Comparison of ENCODE assay signal across 2 cellular contexts in the genomic region with DNA sequence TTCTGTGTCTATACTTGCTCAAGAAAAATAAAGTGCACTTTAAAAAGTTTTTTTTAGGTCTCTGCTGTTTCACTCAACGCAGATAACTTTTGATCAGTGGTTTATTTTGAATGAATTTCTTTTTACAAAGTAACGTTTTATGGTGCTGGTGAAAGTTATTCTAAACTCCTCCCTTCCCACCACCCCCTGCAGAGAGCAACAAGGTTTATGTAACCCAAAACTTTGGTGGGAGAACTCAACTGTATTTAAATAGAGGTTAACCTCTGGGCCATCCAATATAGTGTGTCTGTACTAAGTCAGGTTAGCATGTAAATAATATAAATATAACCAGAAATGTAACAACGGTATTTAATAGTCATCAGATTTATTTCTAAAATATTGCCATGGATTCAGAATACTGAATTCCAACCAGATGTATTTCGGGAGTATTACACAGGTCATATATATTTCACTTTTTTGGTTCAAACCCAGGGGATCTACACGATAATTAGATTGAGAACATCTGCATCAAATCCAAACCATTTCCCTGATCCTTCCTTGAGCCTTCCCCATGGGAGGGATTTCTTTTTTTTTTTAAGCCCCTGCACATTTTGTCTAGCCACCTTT.
TF ChIP-seq lines count a peak whose summit lies in the region.

No MANE protein-coding gene starts in this region.

TF ChIP-seq in SK-N-SH, 30 proteins besides CTCF, POLR2A, EP300 and RAD21 (continued from another document):
- TF ChIP-seq FOXM1 (IDR thresholded peaks at IDR 0.05; ENCODE audit: low read depth) (no peak), MEF2A (IDR thresholded peaks at IDR 0.05; ENCODE audit: borderline replicate concordance, low read depth) (no peak), YY1 (IDR thresholded peaks at IDR 0.05; ENCODE audit: low read depth) (no peak), FOXJ3 (CRISPR knock-in tag; IDR thresholded peaks at IDR 0.05) (no peak), USF1 (IDR thresholded peaks at IDR 0.05; ENCODE audit: borderline replicate concordance, low read depth) (no peak), SIN3A (IDR thresholded peaks at IDR 0.05; ENCODE audit: borderline replicate concordance, low read depth, low read length) (no peak), MXI1 (IDR thresholded peaks at IDR 0.05; ENCODE audit: low read depth, low read length) (no peak), REST (IDR thresholded peaks at IDR 0.05; ENCODE audit: low read depth, low read length) (no peak)
TF ChIP-seq in SK-N-SH: peak in this region for 0.

TF ChIP-seq in SK-N-SH treated with all-trans-retinoic acid at 6 μM for 48 hours, 23 proteins besides CTCF, POLR2A, EP300 and RAD21 (continued from another document):
- TF ChIP-seq PATZ1 (CRISPR knock-in tag; IDR thresholded peaks at IDR 0.05; ENCODE audit: borderline replicate concordance) = no peak
- TF ChIP-seq CSDC2 (CRISPR knock-in tag; IDR thresholded peaks at IDR 0.05) = no peak
TF ChIP-seq in SK-N-SH treated with all-trans-retinoic acid at 6 μM for 48 hours: peak in this region for 0.
